32 cellular contexts compared by ENCODE assay signal in genomic region chr4:15240764-15241163, GRCh38.
DNase-seq lines count a peak whose midpoint lies in the region; TF ChIP-seq lines count a peak whose summit lies in the region.
"Had no signal": no experiment of that assay in that cellular context is flagged by ENCODE, and none has a peak within 500 bp of the region (broad histone marks: within the 10 kb centered on the region; RNA-seq: fewer than 3 reads in every experiment).

No MANE protein-coding gene starts in this region.

- no peak overlapping the region for H3K4me3 ChIP-seq in astrocyte of the spinal cord (ENCODE audit: low read depth, low read length)
- H3K4me3 ChIP-seq: cardiac muscle cell, gastrocnemius medialis, neural progenitor cell, right atrium auricular region, testis, uterus had no signal

- TF ChIP-seq CTCF in astrocyte of the spinal cord (IDR thresholded peaks at IDR 0.05; ENCODE audit: low read depth, low read length), result no peak

- peak; percentile 30 for DNase-seq in Daoy (ENCODE audit: low read depth)
- DNase-seq in M059J (ENCODE audit: low read depth), result peak; percentile 31
- DNase-seq in astrocyte of the spinal cord (ENCODE audit: low read depth, low spot score), result peak; percentile 10
- peak; percentile 78 for DNase-seq in iris pigment epithelial cell (ENCODE audit: low read depth)
- no peak for DNase-seq in NCI-H1092 (lab: John Stamatoyannopoulos, UW)
- no peak for DNase-seq in COLO668 (lab: John Stamatoyannopoulos, UW; ENCODE audit: unreplicated experiment)
- no peak for DNase-seq in germinal center (ENCODE audit: low spot score)
- no peak for DNase-seq in activated T-cell treated with anti-CD3 and anti-CD28 coated beads for 4 hours
- DNase-seq: activated CD4-positive, alpha-beta T cell treated with anti-CD3 and anti-CD28 coated beads for 4 hours; activated CD8-positive, alpha-beta T cell treated with anti-CD3 and anti-CD28 coated beads, Interleukin-2, amount 10 ng/mL, durations not matched to agents 7 days and 5 days; activated naive CD4-positive, alpha-beta T cell treated with anti-CD3 and anti-CD28 coated beads, Interleukin-2, amount 50 U/mL, for 16 hours; amygdala; Calu3; cortex of kidney; DMS79 treated with DMSO at 0.1 percent for 48 hours; effector memory CD8-positive, alpha-beta T cell; erythroblast; gastrocnemius medialis; KBM-7; MM.1S; NCI-H1436; posterior cingulate gyrus; SHP77 treated with DMSO at 0.1 percent for 48 hours; stimulated activated CD4-positive, alpha-beta T cell treated with anti-CD3 and anti-CD28 coated beads, Interleukin-1b, Interleukin-23, amount 100 ng/mL, for 48 hours; stimulated activated naive CD8-positive, alpha-beta T cell treated with anti-CD3 and anti-CD28 coated beads, Interleukin-15, Interleukin-2, amounts not matched to agents 100 U/mL and 50 U/mL, for 24 hours; T1000; testis; uterus; WERI-Rb-1 had no signal

- in situ Hi-C loops in astrocyte of the spinal cord (cut with HindIII; ENCODE audit: low sequenced_read_pairs), result no loop called here

Comparison
In these comparisons a context has a peak if more than half of its experiments do, and no peak if none do; other contexts are left out.
1. DNase-seq: peak in Daoy (single experiment), M059J (single experiment), astrocyte of the spinal cord (single experiment) and iris pigment epithelial cell (single experiment); none in NCI-H1092 (single experiment), COLO668 (single experiment), germinal center (single experiment) and activated T-cell treated with anti-CD3 and anti-CD28 coated beads for 4 hours (single experiment).